30 cellular contexts compared by ENCODE assay signal in genomic region chr16:60064026-60064425, GRCh38.
"Had no signal": no experiment of that assay in that cellular context is flagged by ENCODE, and none has a peak within 500 bp of the region (broad histone marks: within the 10 kb centered on the region; RNA-seq: fewer than 3 reads in every experiment).

No MANE protein-coding gene starts in this region.

- H3K36me3 ChIP-seq: brain microvascular endothelial cell, esophagus squamous epithelium, gastrocnemius medialis, heart left ventricle had no signal

- H3K27ac ChIP-seq: brain microvascular endothelial cell, epithelial cell of prostate, esophagus squamous epithelium, foreskin keratinocyte, gastrocnemius medialis, heart left ventricle, VCaP had no signal

- FAIRE-seq: colon, TTC549 had no signal

- H3K9me3 ChIP-seq: esophagus squamous epithelium, gastrocnemius medialis, heart left ventricle had no signal

- DNase-seq: activated CD4-positive, alpha-beta memory T cell treated with anti-CD3 and anti-CD28 coated beads, Interleukin-2, amount 10 ng/mL, durations not matched to agents 7 days and 5 days; activated CD4-positive, alpha-beta T cell treated with anti-CD3 and anti-CD28 coated beads for 1 hour; activated CD4-positive, alpha-beta T cell treated with anti-CD3 and anti-CD28 coated beads for 4 hours; activated CD4-positive, alpha-beta T cell treated with anti-CD3 and anti-CD28 coated beads, Interleukin-2, amount 10 ng/mL, durations not matched to agents 7 days and 5 days; activated CD4-positive, alpha-beta T cell treated with anti-CD3 and anti-CD28 coated beads, Interleukin-2, amount 50 U/mL, for 4 hours; activated CD8-positive, alpha-beta memory T cell treated with anti-CD3 and anti-CD28 coated beads, Interleukin-2, amount 50 U/mL, for 48 hours; activated effector memory CD4-positive, alpha-beta T cell treated with Interleukin-2 at 50 U/mL for 16 hours; activated gamma-delta T cell treated with Interleukin-2 at 50 U/mL for 16 hours; activated naive CD4-positive, alpha-beta T cell treated with anti-CD3 and anti-CD28 coated beads, Interleukin-2, amount 50 U/mL, for 16 hours; activated naive CD4-positive, alpha-beta T cell treated with Interleukin-2 at 50 U/mL for 16 hours; activated T-cell treated with anti-CD3 and anti-CD28 coated beads for 4 hours; activated T-cell treated with anti-CD3 and anti-CD28 coated beads, Interleukin-2, amount 50 U/mL, for 24 hours; amniotic stem cell; anterior cingulate cortex; brain microvascular endothelial cell; caudate nucleus; cortex of kidney; dermis blood vessel endothelial cell; effector CD4-positive, alpha-beta T cell; effector memory CD8-positive, alpha-beta T cell; esophagus squamous epithelium; gastrocnemius medialis; glutamatergic neuron; heart left ventricle; T-helper 2 cell had no signal

- H3K27me3 ChIP-seq: brain microvascular endothelial cell, esophagus squamous epithelium, foreskin keratinocyte, gastrocnemius medialis, heart left ventricle had no signal

- H3K4me1 ChIP-seq: foreskin keratinocyte, gastrocnemius medialis, heart left ventricle had no signal

- H3K4me3 ChIP-seq: esophagus squamous epithelium, gastrocnemius medialis, heart left ventricle had no signal
